ENCODE assay signal across 8 cellular contexts in genomic region chr5:73625905-73626811, GRCh38. TPM values are rescaled to one million over a fixed set of nuclear protein-coding genes. Genes with fewer than 3 reads are reported as not detected.
A peak's percentile ranks its signal among the peaks of the same experiment; 100 is the strongest.
DNase-seq lines count a peak whose midpoint lies in the region; ATAC-seq and TF ChIP-seq lines count a peak whose summit lies in the region.

ARHGEF28 (plus strand) TSS chr5:73626196; CDS start chr5:73684852, 58,656 bp downstream.

- H3K36me3 Mint-ChIP-seq in natural killer cell (no peaks in the 10 kb centered on the region), type B pancreatic cell (no peaks in the 10 kb centered on the region)

- H3K9me3 Mint-ChIP-seq in natural killer cell (no peaks in the 10 kb centered on the region), type B pancreatic cell (no peaks in the 10 kb centered on the region)

- peaks cover 23 to 31% of the 10 kb centered on the region in 2 donors for H3K27me3 Mint-ChIP-seq in natural killer cell (ENCODE audit: low read depth in 2 of 2)
- H3K27me3 Mint-ChIP-seq in type B pancreatic cell, result peaks cover 34% of the 10 kb centered on the region

- H3K4me3 ChIP-seq in fibroblast of the aortic adventitia (ENCODE audit: low read depth, low read length), result peak within 1 kb of the TSS; percentile 70

- TF ChIP-seq CTCF in fibroblast of the aortic adventitia (IDR thresholded peaks at IDR 0.05; ENCODE audit: insufficient read depth, low read length), result no peak
- TF ChIP-seq CTCF in natural killer cell (IDR thresholded peaks at IDR 0.05), result no peak
- TF ChIP-seq CTCF in type B pancreatic cell (conservative IDR thresholded peaks at IDR 0.05), result no peak

- H3K4me1 Mint-ChIP-seq in natural killer cell (peaks cover 0 to 4% of the 10 kb centered on the region in 2 donors), type B pancreatic cell (ENCODE audit: unreplicated experiment) (peaks cover 11% of the 10 kb centered on the region)

- no peak within 1 kb of the TSS for H3K27ac Mint-ChIP-seq in natural killer cell
- H3K27ac Mint-ChIP-seq in type B pancreatic cell, result peak within 1 kb of the TSS; percentile 87

- intact Hi-C loops in natural killer cell (cut with micrococcal nuclease), result loop anchor here (10.0 kb wide), 1 partner anchor 69 kb away; no protein-coding TSS in a partner anchor

- peak within 1 kb of the TSS; percentile 84 for H3K4me3 Mint-ChIP-seq in natural killer cell
- H3K4me3 Mint-ChIP-seq in type B pancreatic cell, result peak within 1 kb of the TSS; percentile 89

- in situ Hi-C loops in Caki2 (cut with HindIII; ENCODE audit: low pct_unique_long_range_greater_than_20kb, low sequenced_read_pairs), result no loop called here

- peak; percentile 72 for ATAC-seq in GM21723 (IDR thresholded peaks at IDR 0.05; ENCODE audit: unreplicated experiment)
- ATAC-seq in natural killer cell, result peak; percentile 88 to 95 (median 93)
- no peak for ATAC-seq in GM18858 (IDR thresholded peaks at IDR 0.05; ENCODE audit: unreplicated experiment)

- DNase-seq in Caki2 (ENCODE audit: low read depth), result peak; percentile 71
- peak; percentile 23 for DNase-seq in NCI-H2107 (lab: John Stamatoyannopoulos, UW)
- DNase-seq in activated T-cell treated with anti-CD3 and anti-CD28 coated beads, Interleukin-2, amount 50 U/mL, for 1 hour, result peak; percentile 20
- DNase-seq in fibroblast of the aortic adventitia (ENCODE audit: low read depth), result peak; percentile 44
- DNase-seq in natural killer cell, result peak; percentile 48
- DNase-seq in type B pancreatic cell (ENCODE audit: extremely low spot score, unreplicated experiment), result peak; percentile 69

RNA-seq across cellular contexts. Expression of gene ARHGEF28, which starts in this region (rescaled TPM):
- total RNA-seq in Caki2 (2014; rRNA removed; shearing (Covaris generic); ENCODE audit: low replicate concordance), result 11.2 and 26.6 TPM in 2 replicates
- total RNA-seq in fibroblast of the aortic adventitia (ENCODE audit: low replicate concordance) (10.1 and 26.2 TPM in 2 replicates), natural killer cell (1 to 10 TPM; 2.3 to 7.1 (median 5.8) TPM), type B pancreatic cell (ENCODE audit: low replicate concordance) (24.9 and 44.1 TPM in 2 replicates)

Comparison
In these comparisons a context has a peak if more than half of its experiments do, and no peak if none do; other contexts are left out.
1. DNase-seq: peak in every context shown above with its lines; median percentile 71 in Caki2; 69 in type B pancreatic cell; 48 in natural killer cell; 44 in fibroblast of the aortic adventitia; 23 in NCI-H2107; 20 in activated T-cell treated with anti-CD3 and anti-CD28 coated beads, Interleukin-2, amount 50 U/mL, for 1 hour.